8 cellular contexts compared by ENCODE assay signal in the genomic region with DNA sequence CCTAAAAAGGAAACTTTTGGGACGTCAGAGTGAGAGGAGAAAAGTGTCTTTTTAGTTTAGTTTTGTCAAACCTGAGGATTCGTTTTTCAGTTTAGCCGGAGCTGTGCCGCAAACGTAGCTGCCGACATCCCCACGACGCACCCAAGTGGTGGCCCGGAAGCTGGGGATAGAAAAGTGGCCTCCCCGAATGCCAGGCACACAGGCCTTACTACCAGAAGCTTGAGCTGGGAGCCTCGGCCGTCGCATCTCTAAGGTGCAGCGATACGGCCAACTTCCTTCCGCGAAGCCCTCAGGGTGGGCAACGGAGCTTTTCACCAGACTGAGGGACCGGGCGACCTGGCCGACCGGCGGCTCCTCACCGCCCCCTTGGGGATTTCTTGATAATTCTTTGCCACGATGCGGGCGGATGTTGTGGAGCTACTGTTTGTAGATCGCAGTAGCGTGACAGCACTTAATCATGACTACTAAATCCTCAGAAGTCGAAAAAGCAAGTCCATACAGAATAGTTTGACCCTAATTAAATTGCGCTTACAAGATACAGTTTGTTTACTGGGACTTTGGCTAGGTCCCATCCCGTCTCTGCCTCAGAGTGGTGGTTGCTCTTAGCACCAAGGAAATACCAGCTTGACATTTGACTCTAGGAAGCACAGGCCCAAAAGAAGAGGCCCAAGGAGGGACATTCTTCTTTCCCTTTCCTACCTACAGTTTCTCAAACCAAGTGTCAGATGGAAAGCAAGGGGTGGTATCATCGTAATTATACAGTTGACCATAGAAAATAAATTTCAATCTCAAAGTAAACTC. TPM values are rescaled to one million over a fixed set of nuclear protein-coding genes. Genes with fewer than 3 reads are reported as not detected.
DNase-seq lines count a peak whose midpoint lies in the region; ATAC-seq, FAIRE-seq and TF ChIP-seq lines count a peak whose summit lies in the region.

No MANE protein-coding gene starts in this region.

- intact Hi-C loops in kidney (cut with DNase I) = no loop called here

- no peaks in the 10 kb centered on the region for H3K9me3 ChIP-seq in kidney (ENCODE audit: control insufficient read depth in 1 of 2, low read length in 2 of 2)

- H3K36me3 ChIP-seq in kidney (ENCODE audit: control insufficient read depth in 1 of 2, insufficient read depth in 2 of 2, low read length in 2 of 2) = no peaks in the 10 kb centered on the region

- FAIRE-seq in kidney (lab: Jason Lieb, UNC) = no peak

- TF ChIP-seq CTCF in kidney (IDR thresholded peaks at IDR 0.05; ENCODE audit: borderline replicate concordance, extremely low read depth, insufficient read depth) = peak; percentile 55

- H3K9ac ChIP-seq in kidney (ENCODE audit: low read length in 2 of 2) = peak overlapping the region; percentile 95 to 98

- peaks cover 0 to 8% of the 10 kb centered on the region in 2 donors for H3K4me1 ChIP-seq in kidney (ENCODE audit: control insufficient read depth in 1 of 2, insufficient read depth in 1 of 2, low read depth in 1 of 2, low read length in 2 of 2)

- ATAC-seq in HG03432 (IDR thresholded peaks at IDR 0.05; ENCODE audit: unreplicated experiment) = peak; percentile 76

- H3K27ac ChIP-seq in kidney (ENCODE audit: low read depth in 2 of 2, low read length in 2 of 2) = peak overlapping the region; percentile 97 to 99

- DNase-seq in Ammon's horn (ENCODE audit: low spot score) = peak; percentile 85
- DNase-seq in GM19238 (ENCODE audit: insufficient read length, low spot score) = peak; percentile 64
- DNase-seq in NCI-H446 (lab: John Stamatoyannopoulos, UW) = peak; percentile 88 to 90
- DNase-seq in activated CD4-positive, CD25-positive, alpha-beta regulatory T cell treated with anti-CD3 and anti-CD28 coated beads, Interleukin-2, amount 50 U/mL, for 72 hours = peak; percentile 83
- DNase-seq in cerebellar cortex (ENCODE audit: low spot score) = peak; percentile 85
- peak; percentile 94 for DNase-seq in kidney
- peak; percentile 79 to 84 (median 80) for DNase-seq in stimulated activated CD4-positive, alpha-beta T cell treated with anti-CD3 and anti-CD28 coated beads, Interleukin-12 subunit alpha, Interleukin-12 subunit beta, amount 100 ng/mL, for 48 hours (ENCODE audit: low read depth in 2 of 3, low spot score in 1 of 3)

- peak overlapping the region; percentile 89 to 91 for H3K4me3 ChIP-seq in kidney (ENCODE audit: low read length in 2 of 2)

RNA-seq across cellular contexts. Expression of gene TMEM267, which starts 0.6 kb away (rescaled TPM):
- total RNA-seq in kidney = 24.1 TPM
- polyA plus RNA-seq in kidney (ENCODE audit: insufficient read depth, low read depth, low replicate concordance) = 7.1 TPM

RNA-seq across cellular contexts. Expression of gene C5orf34, which starts 30.7 kb away (rescaled TPM):
- 2.3 TPM for total RNA-seq in kidney
- 0.71 TPM for polyA plus RNA-seq in kidney (ENCODE audit: insufficient read depth, low read depth, low replicate concordance)

Comparison
In these comparisons a context has a peak if more than half of its experiments do, and no peak if none do; other contexts are left out.
1. Peak in every context shown above with its lines: DNase-seq, ATAC-seq, H3K4me3 ChIP-seq and H3K27ac ChIP-seq.